10 cellular contexts compared by ENCODE assay signal in genomic region chr2:78999410-78999809, GRCh38. TPM values are rescaled to one million over a fixed set of nuclear protein-coding genes. Genes with fewer than 3 reads are reported as not detected.
DNase-seq lines count a peak whose midpoint lies in the region; ATAC-seq, FAIRE-seq and TF ChIP-seq lines count a peak whose summit lies in the region.
"Had no signal": no experiment of that assay in that cellular context is flagged by ENCODE, and none has a peak within 500 bp of the region (broad histone marks: within the 10 kb centered on the region; RNA-seq: fewer than 3 reads in every experiment).

No MANE protein-coding gene starts in this region.

- DNase-seq in GM06990 (ENCODE audit: extremely low read depth, insufficient read length) (no peak), GM12878 (ENCODE audit: low read depth, low spot score) (no peak), left colon (no peak)
- no peak for DNase-seq in activated CD8-positive, alpha-beta memory T cell treated with anti-CD3 and anti-CD28 coated beads, Interleukin-2, amount 10 ng/mL, durations not matched to agents 7 days and 5 days
- DNase-seq in stimulated activated CD4-positive, alpha-beta T cell treated with anti-CD3 and anti-CD28 coated beads, Interleukin-2, amount 100 ng/mL, for 24 hours = no peak
- DNase-seq: midbrain had no signal

- H3K4me3 Mint-ChIP-seq in activated CD8-positive, alpha-beta memory T cell treated with anti-CD3 and anti-CD28 coated beads, Interleukin-2, amount 10 ng/mL, durations not matched to agents 7 days and 5 days = no peak overlapping the region

- H3K27ac ChIP-seq in GM12878 (ENCODE audit: control insufficient read depth, insufficient read depth) (no peak overlapping the region), neural cell (ENCODE audit: low read length) (no peak overlapping the region)
- H3K27ac ChIP-seq: coronary artery had no signal

- H2AFZ ChIP-seq in Loucy (ENCODE audit: low read length) (no peak overlapping the region), GM12878 (ENCODE audit: control insufficient read depth, low read depth, low read length) (no peak overlapping the region), neural cell (ENCODE audit: low read depth, low read length) (no peak overlapping the region)

- H3K9me3 Mint-ChIP-seq in activated CD8-positive, alpha-beta memory T cell treated with anti-CD3 and anti-CD28 coated beads, Interleukin-2, amount 10 ng/mL, durations not matched to agents 7 days and 5 days (ENCODE audit: low read depth) = no peaks in the 10 kb centered on the region

- FAIRE-seq in GM12878 (lab: Jason Lieb, UNC) = peak; percentile 71

- H3K36me3 ChIP-seq in GM06990 (ENCODE audit: control insufficient read depth, insufficient read depth, low read length) (no peaks in the 10 kb centered on the region), Loucy (ENCODE audit: insufficient read depth, low read length) (no peaks in the 10 kb centered on the region), GM12878 (ENCODE audit: control insufficient read depth in 2 of 2, insufficient read depth in 2 of 2, low read length in 1 of 2) (no peaks in the 10 kb centered on the region), neural cell (ENCODE audit: insufficient read depth, low read length) (no peaks in the 10 kb centered on the region)

- TF ChIP-seq POLR2A in GM12878 (IDR thresholded peaks at IDR 0.05; ENCODE audit: low read depth, low read length) = no peak

- no peaks in the 10 kb centered on the region for H3K27me3 ChIP-seq in GM06990 (replicated peaks; ENCODE audit: control insufficient read depth, insufficient read depth, low read length)
- no peaks in the 10 kb centered on the region for H3K27me3 ChIP-seq in Loucy (ENCODE audit: insufficient read depth, low read length, poor library complexity, severe bottlenecking)
- no peaks in the 10 kb centered on the region; a peak in 2 of 4 replicates for H3K27me3 ChIP-seq in GM12878 (replicated peaks in 1 of 2; ENCODE audit: control insufficient read depth in 2 of 2, insufficient read depth in 2 of 2, low read length in 1 of 2)
- peaks cover 2% of the 10 kb centered on the region for H3K27me3 ChIP-seq in neural cell (ENCODE audit: insufficient read depth, low read depth, low read length)

- no peaks in the 10 kb centered on the region for H3F3A ChIP-seq in Loucy (ENCODE audit: low read depth)
- no peaks in the 10 kb centered on the region for H3F3A ChIP-seq in neural cell (ENCODE audit: insufficient read depth, low read length, poor library complexity, severe bottlenecking)

- H3K4me2 ChIP-seq in Loucy (ENCODE audit: low read depth, low read length, poor library complexity, severe bottlenecking) (no peak overlapping the region), GM12878 (ENCODE audit: control insufficient read depth, insufficient read depth) (no peak overlapping the region), neural cell (ENCODE audit: low read length) (no peak overlapping the region)

- in situ Hi-C loops in GM12878 (cut with MboI) = no loop called here

- H4K20me1 ChIP-seq in Loucy (ENCODE audit: insufficient read depth, low read length, poor library complexity, severe bottlenecking) (no peaks in the 10 kb centered on the region), GM12878 (ENCODE audit: control insufficient read depth, insufficient read depth) (no peaks in the 10 kb centered on the region), neural cell (ENCODE audit: insufficient read depth) (no peaks in the 10 kb centered on the region)

- no peaks in the 10 kb centered on the region for H3K4me1 Mint-ChIP-seq in activated CD8-positive, alpha-beta memory T cell treated with anti-CD3 and anti-CD28 coated beads, Interleukin-2, amount 10 ng/mL, durations not matched to agents 7 days and 5 days

- intact Hi-C loops in GM12878 (cut with micrococcal nuclease; ENCODE audit: unreplicated experiment) = loop anchor here (1.0 to 5.0 kb wide), 2 partner anchors 327 to 648 kb away; no protein-coding TSS in a partner anchor
- intact Hi-C loops in left colon (cut with DNase I, micrococcal nuclease) = no loop called here

- H3K4me3 ChIP-seq in GM06990 (replicated peaks; ENCODE audit: low read depth, low read length) = no peak overlapping the region
- no peak overlapping the region for H3K4me3 ChIP-seq in Loucy (ENCODE audit: low read length, poor library complexity, severe bottlenecking)
- H3K4me3 ChIP-seq in GM12878 = no peak overlapping the region
- no peak overlapping the region for H3K4me3 ChIP-seq in neural cell (ENCODE audit: low read length)
- H3K4me3 ChIP-seq: coronary artery had no signal

- RAD21 ChIA-PET in GM12878 (lab: Charles Lee; ENCODE audit: unreplicated experiment) = interaction anchor here (1.2 to 1.7 kb wide), 2 partner anchors 19 to 327 kb away, joined by 4 to 7 read pairs; no protein-coding TSS in a partner anchor

- no peaks in the 10 kb centered on the region for H3K9me2 ChIP-seq in Loucy (replicated peaks; ENCODE audit: low read depth, low read length)
- no peaks in the 10 kb centered on the region for H3K9me2 ChIP-seq in neural cell (ENCODE audit: insufficient read depth, low read length)

- peak; percentile 65; the same call in 2 of the 3 replicates for ATAC-seq in GM12878
- no peak for ATAC-seq in left colon
- no peak for ATAC-seq in activated CD8-positive, alpha-beta memory T cell treated with anti-CD3 and anti-CD28 coated beads, Interleukin-2, amount 10 ng/mL, durations not matched to agents 7 days and 5 days
- no peak for ATAC-seq in GM21786 (IDR thresholded peaks at IDR 0.05; ENCODE audit: unreplicated experiment)

- TF ChIP-seq EP300 in GM12878 (IDR thresholded peaks at IDR 0.05; ENCODE audit: borderline replicate concordance in 1 of 2, control insufficient read depth in 1 of 2, low read depth in 2 of 2, low read length in 2 of 2) (no peak), neural cell (conservative IDR thresholded peaks at IDR 0.05; ENCODE audit: poor library complexity, severe bottlenecking) (no peak)

- TF ChIP-seq CTCF in GM06990 (IDR thresholded peaks at IDR 0.05; ENCODE audit: insufficient read depth, low read length, poor library complexity, severe bottlenecking) = peak; percentile 35
- TF ChIP-seq CTCF in Loucy (conservative IDR thresholded peaks at IDR 0.05; ENCODE audit: low read length) = peak; percentile 55
- peak; percentile 33 to 44 (median 37); a peak in 5 of 6 replicates for TF ChIP-seq CTCF in GM12878 (IDR thresholded peaks at IDR 0.05 in 2 of 3, conservative IDR thresholded peaks at IDR 0.05 in 1 of 3; ENCODE audit: control insufficient read depth in 2 of 3, extremely low read depth in 1 of 3, insufficient read depth in 1 of 3, low read depth in 3 of 3, low read length in 3 of 3)
- peak; percentile 77 for TF ChIP-seq CTCF in neural cell (IDR thresholded peaks at IDR 0.05; ENCODE audit: poor library complexity, severe bottlenecking)

- peaks cover under 1% of the 10 kb centered on the region for H3K27me3 Mint-ChIP-seq in activated CD8-positive, alpha-beta memory T cell treated with anti-CD3 and anti-CD28 coated beads, Interleukin-2, amount 10 ng/mL, durations not matched to agents 7 days and 5 days

- no peak overlapping the region for H3K9ac ChIP-seq in Loucy (ENCODE audit: low read depth, low read length, poor library complexity, severe bottlenecking)
- no peak overlapping the region for H3K9ac ChIP-seq in GM12878 (ENCODE audit: control insufficient read depth, insufficient read depth, low read length)
- H3K9ac ChIP-seq in neural cell (ENCODE audit: low read length) = no peak overlapping the region

- H3K27ac Mint-ChIP-seq in activated CD8-positive, alpha-beta memory T cell treated with anti-CD3 and anti-CD28 coated beads, Interleukin-2, amount 10 ng/mL, durations not matched to agents 7 days and 5 days = no peak overlapping the region

- TF ChIP-seq RAD21 in GM12878 (IDR thresholded peaks at IDR 0.05; ENCODE audit: insufficient read depth, low read depth, low read length) (peak; percentile 56), neural cell (conservative IDR thresholded peaks at IDR 0.05) (peak; percentile 84)

- H3K79me2 ChIP-seq in Loucy (ENCODE audit: insufficient read depth, low read length) (no peaks in the 10 kb centered on the region), GM12878 (ENCODE audit: control insufficient read depth, insufficient read depth, low read length) (no peaks in the 10 kb centered on the region), neural cell (replicated peaks; ENCODE audit: insufficient read depth, low read length) (no peaks in the 10 kb centered on the region)

- 0% methylated on average over 3 of the region's 3 CpGs for WGBS in GM12878 (ENCODE audit: insufficient coverage, insufficient replicate concordance, low lambda C conversion rate, missing lambda C conversion rate)

- no peaks in the 10 kb centered on the region for H3K36me3 Mint-ChIP-seq in activated CD8-positive, alpha-beta memory T cell treated with anti-CD3 and anti-CD28 coated beads, Interleukin-2, amount 10 ng/mL, durations not matched to agents 7 days and 5 days

- no TSS peak for BruUV-seq in GM12878 (replicated peaks; lab: Mats Ljungman, UMichigan)

- POLR2A ChIA-PET in GM12878 (lab: Charles Lee) = no interaction called here

- CTCF ChIA-PET in GM12878 (lab: Yijun Ruan, JAX) = interaction anchor here (0.9 to 4.4 kb wide), 9 partner anchors 10 to 648 kb away, joined by 3 to 22 read pairs (median 6); no protein-coding TSS in a partner anchor
- CTCF ChIA-PET in activated CD8-positive, alpha-beta memory T cell treated with anti-CD3 and anti-CD28 coated beads, Interleukin-2, amount 10 ng/mL, durations not matched to agents 7 days and 5 days (lab: Charles Lee) = interaction anchor here (1.1 kb wide), 1 partner anchor 10 kb away, joined by 3 read pairs; no protein-coding TSS in a partner anchor

- SMC1A ChIA-PET in GM12878 (lab: Charles Lee; ENCODE audit: uncharacterized antibody, unreplicated experiment) = interaction anchor here (1.3 to 1.5 kb wide), 2 partner anchors 9 to 326 kb away, joined by 3 read pairs; no protein-coding TSS in a partner anchor

- H3K4me1 ChIP-seq in Loucy (ENCODE audit: insufficient read depth, low read length, poor library complexity, severe bottlenecking) (no peaks in the 10 kb centered on the region), GM12878 (ENCODE audit: control insufficient read depth, insufficient read depth, low read length) (no peaks in the 10 kb centered on the region)

- no peaks in the 10 kb centered on the region for H3K9me3 ChIP-seq in Loucy (ENCODE audit: insufficient read depth, low read depth, low read length)
- no peaks in the 10 kb centered on the region for H3K9me3 ChIP-seq in GM12878 (replicated peaks; ENCODE audit: control insufficient read depth, insufficient read depth, low read length)
- H3K9me3 ChIP-seq in neural cell (ENCODE audit: low read length) = no peaks in the 10 kb centered on the region

RNA-seq across cellular contexts. Expression of gene REG3G, which starts 26.1 kb away (rescaled TPM):
- total RNA-seq in GM12878 (2013; cell fraction: nucleolus; rRNA removed) = not detected in 2 replicates
- not detected in 2 replicates for total RNA-seq in GM12878 (2014; rRNA removed)
- total RNA-seq in GM12878 (2014; rRNA removed; fragmentation: Illumina TruSeq; extraction: Trizol) = not detected in 2 replicates
- 0.33 and 0.51 TPM in 2 replicates for total RNA-seq in GM12878 (2021)
- not detected for polyA plus RNA-seq in GM12878 (2011; ENCODE audit: low read depth)
- not detected in 2 replicates for polyA plus RNA-seq in GM12878 (2011; rRNA removed)
- not detected in 2 replicates for polyA plus RNA-seq in GM12878 (2011; cell fraction: cytosol; rRNA removed)
- not detected in 2 replicates for polyA plus RNA-seq in GM12878 (2011; cell fraction: nucleus; rRNA removed)
- polyA plus RNA-seq in GM12878 (2012) = not detected in 2 replicates
- not detected in 2 replicates for polyA plus RNA-seq in GM12878 (2014; fragmentation: Illumina TruSeq; extraction: Trizol)
- polyA plus RNA-seq in GM12878 (2014; fragmentation: Nextera tagmentation; extraction: Ambion mirVana) = not detected
- not detected in 2 replicates for polyA plus RNA-seq in GM12878 (2014; rRNA removed)
- not detected for polyA plus RNA-seq in GM12878 (2016; fragmentation: Nextera tagmentation; extraction: Ambion mirVana)
- polyA minus RNA-seq in GM12878 (2011; rRNA and poly(A)+ RNA removed) = not detected in 2 replicates
- not detected in 2 replicates for polyA minus RNA-seq in GM12878 (2011; cell fraction: cytosol; rRNA and poly(A)+ RNA removed)
- polyA minus RNA-seq in GM12878 (2011; cell fraction: nucleus; rRNA and poly(A)+ RNA removed) = not detected in 2 replicates
- not detected in 2 replicates for polyA plus RNA-seq in neural cell
- polyA minus RNA-seq in neural cell = not detected in 2 replicates
- total RNA-seq in left colon = not detected
- not detected for total RNA-seq in activated CD8-positive, alpha-beta memory T cell treated with anti-CD3 and anti-CD28 coated beads, Interleukin-2, amount 10 ng/mL, durations not matched to agents 7 days and 5 days
